In genomic region chr19:10968527-10969081, GRCh38 we compare ENCODE assay signal across 11 cellular contexts. TPM values are rescaled to one million over a fixed set of nuclear protein-coding genes. Genes with fewer than 3 reads are reported as not detected.
DNase-seq lines count a peak whose midpoint lies in the region; ATAC-seq and TF ChIP-seq lines count a peak whose summit lies in the region.
"Had no signal": no experiment of that assay in that cellular context is flagged by ENCODE, and none has a peak within 500 bp of the region (broad histone marks: within the 10 kb centered on the region; RNA-seq: fewer than 3 reads in every experiment).

No MANE protein-coding gene starts in this region.

- peaks cover 41% of the 10 kb centered on the region for H3K4me1 Mint-ChIP-seq in activated CD4-positive, alpha-beta T cell treated with anti-CD3 and anti-CD28 coated beads, Interleukin-2, amount 10 ng/mL, durations not matched to agents 7 days and 5 days

- CTCF ChIA-PET in OCI-LY7 (lab: Charles Lee; ENCODE audit: unreplicated experiment), result no interaction called here
- CTCF ChIA-PET in activated CD4-positive, alpha-beta T cell treated with anti-CD3 and anti-CD28 coated beads, Interleukin-2, amount 10 ng/mL, durations not matched to agents 7 days and 5 days (lab: Charles Lee), result interaction anchor here (0.6 to 0.7 kb wide), 2 partner anchors 237 to 1821 kb away, joined by 3 read pairs; no protein-coding TSS in a partner anchor

- H3K9me2 ChIP-seq in OCI-LY7 (ENCODE audit: insufficient read depth, low read length), result no peaks in the 10 kb centered on the region

- H4K20me1 ChIP-seq in OCI-LY7 (ENCODE audit: insufficient read depth, low read length), result no peaks in the 10 kb centered on the region

- no peak for TF ChIP-seq EP300 in upper lobe of left lung (IDR thresholded peaks at IDR 0.05)

- H3K36me3 ChIP-seq in OCI-LY7 (ENCODE audit: insufficient read depth, low read length) (peaks cover 69% of the 10 kb centered on the region), upper lobe of left lung (no peaks in the 10 kb centered on the region)

- DNase-seq in right cardiac atrium, result peak in 1 of 3 donors; percentile 18
- no peak for DNase-seq in left cardiac atrium
- DNase-seq in OCI-LY7 (ENCODE audit: low spot score), result peak; percentile 98
- peak; percentile 65 for DNase-seq in kidney tubule cell (ENCODE audit: low spot score)
- DNase-seq in upper lobe of left lung, result peak in 1 of 2 donors; percentile 51
- DNase-seq in dermis blood vessel endothelial cell, result no peak
- DNase-seq in activated gamma-delta T cell treated with Interleukin-2 at 50 U/mL for 16 hours, result no peak
- DNase-seq in activated CD4-positive, alpha-beta T cell treated with anti-CD3 and anti-CD28 coated beads, Interleukin-2, amount 10 ng/mL, durations not matched to agents 7 days and 5 days, result no peak
- DNase-seq: activated CD8-positive, alpha-beta memory T cell treated with anti-CD3 and anti-CD28 coated beads, Interleukin-2, amount 50 U/mL, for 48 hours; H7; NCI-H2107 had no signal

- H3K27ac Mint-ChIP-seq in activated CD4-positive, alpha-beta T cell treated with anti-CD3 and anti-CD28 coated beads, Interleukin-2, amount 10 ng/mL, durations not matched to agents 7 days and 5 days, result no peak overlapping the region

- no peak overlapping the region for H3K4me3 Mint-ChIP-seq in activated CD4-positive, alpha-beta T cell treated with anti-CD3 and anti-CD28 coated beads, Interleukin-2, amount 10 ng/mL, durations not matched to agents 7 days and 5 days

- no peak overlapping the region for H2AFZ ChIP-seq in OCI-LY7 (ENCODE audit: low read length)

- H3K79me2 ChIP-seq in OCI-LY7 (ENCODE audit: insufficient read depth, low read depth, low read length), result peaks cover 98% of the 10 kb centered on the region

- H3K27me3 ChIP-seq in right cardiac atrium (ENCODE audit: control insufficient read depth, insufficient read depth) (no peaks in the 10 kb centered on the region), upper lobe of left lung (no peaks in the 10 kb centered on the region)

- WGBS in right cardiac atrium, result 60% methylated on average over 9 of the region's 9 CpGs
- 50 to 62% methylated on average over 9 of the region's 9 CpGs for WGBS in upper lobe of left lung, 2 donors

- peak overlapping the region; percentile 84 for H3K4me2 ChIP-seq in OCI-LY7 (ENCODE audit: low read length)

- POLR2A ChIA-PET in OCI-LY7 (lab: Charles Lee), result interaction anchor here (0.6 to 4.2 kb wide), 4 partner anchors 11 to 81 kb away, joined by 3 to 43 read pairs (median 4); no protein-coding TSS in a partner anchor
- POLR2A ChIA-PET in activated CD4-positive, alpha-beta T cell treated with anti-CD3 and anti-CD28 coated beads, Interleukin-2, amount 10 ng/mL, durations not matched to agents 7 days and 5 days (lab: Charles Lee), result no interaction called here

- no peak for TF ChIP-seq POLR2A in upper lobe of left lung (IDR thresholded peaks at IDR 0.05)

- ATAC-seq in right cardiac atrium, result peak in 1 of 2 donors; percentile 43
- ATAC-seq in left cardiac atrium, result no peak
- peak in 1 of 2 donors; percentile 39 for ATAC-seq in upper lobe of left lung (ENCODE audit: low FRiP score in 2 of 2)

- H3K9me3 ChIP-seq in right cardiac atrium (ENCODE audit: control insufficient read depth, low read length) (no peaks in the 10 kb centered on the region), OCI-LY7 (ENCODE audit: low read length) (no peaks in the 10 kb centered on the region), upper lobe of left lung (no peaks in the 10 kb centered on the region)

- no peaks in the 10 kb centered on the region for H3K9me3 Mint-ChIP-seq in activated CD4-positive, alpha-beta T cell treated with anti-CD3 and anti-CD28 coated beads, Interleukin-2, amount 10 ng/mL, durations not matched to agents 7 days and 5 days

- H3K27ac ChIP-seq in right cardiac atrium (ENCODE audit: low read length), result peak overlapping the region; percentile 48
- H3K27ac ChIP-seq in OCI-LY7 (ENCODE audit: low read depth, low read length, poor library complexity, severe bottlenecking), result peak overlapping the region; percentile 99
- peak overlapping the region; percentile 10 to 32 (median 27) for H3K27ac ChIP-seq in upper lobe of left lung

- TF ChIP-seq CTCF in OCI-LY7 (conservative IDR thresholded peaks at IDR 0.05; ENCODE audit: low read length), result no peak
- peak in 1 of 6 experiments; percentile 12 for TF ChIP-seq CTCF in upper lobe of left lung (IDR thresholded peaks at IDR 0.05)

- H3K4me3 ChIP-seq in right cardiac atrium (ENCODE audit: low read length), result no peak overlapping the region
- H3K4me3 ChIP-seq in OCI-LY7 (ENCODE audit: low read depth, low read length, poor library complexity, severe bottlenecking), result peak overlapping the region; percentile 56
- no peak overlapping the region for H3K4me3 ChIP-seq in upper lobe of left lung

- H3K36me3 Mint-ChIP-seq in activated CD4-positive, alpha-beta T cell treated with anti-CD3 and anti-CD28 coated beads, Interleukin-2, amount 10 ng/mL, durations not matched to agents 7 days and 5 days (ENCODE audit: low read depth), result peaks cover 6% of the 10 kb centered on the region

- no TSS peak for BruUV-seq in OCI-LY7 (replicated peaks; lab: Mats Ljungman, UMichigan)

- H3K27me3 Mint-ChIP-seq in activated CD4-positive, alpha-beta T cell treated with anti-CD3 and anti-CD28 coated beads, Interleukin-2, amount 10 ng/mL, durations not matched to agents 7 days and 5 days, result no peaks in the 10 kb centered on the region

- H3K4me1 ChIP-seq in right cardiac atrium (ENCODE audit: control insufficient read depth, insufficient read depth, low read length) (peaks cover 7% of the 10 kb centered on the region), OCI-LY7 (ENCODE audit: insufficient read depth, low read length, poor library complexity, severe bottlenecking) (peaks cover 97% of the 10 kb centered on the region), upper lobe of left lung (peaks cover 6 to 31% (median 20%) of the 10 kb centered on the region in 4 donors)

- intact Hi-C loops in right cardiac atrium (cut with DNase I) (no loop called here), left cardiac atrium (cut with DNase I) (no loop called here), OCI-LY7 (cut with micrococcal nuclease; ENCODE audit: unreplicated experiment) (loop anchor here (5.0 kb wide), 1 partner anchor 376 kb away; no protein-coding TSS in a partner anchor)

RNA-seq across cellular contexts. Expression of gene SMARCA4, which starts 7.8 kb away (rescaled TPM):
- total RNA-seq in right cardiac atrium, result 10 to 100 TPM; 33.1 to 49.6 (median 45.6) TPM
- 39.7 TPM for polyA plus RNA-seq in right cardiac atrium
- 10 to 100 TPM; 43.5 to 53.6 TPM for total RNA-seq in left cardiac atrium
- total RNA-seq in OCI-LY7 (2014; rRNA removed; shearing (Covaris generic)), result 360 and 409 TPM in 2 replicates
- total RNA-seq in OCI-LY7 (2022), result 554 and 581 TPM in 2 replicates
- total RNA-seq in upper lobe of left lung, result 100 to 1,000 TPM in 3 of 6 donors, 10 to 100 TPM in 3; 82.8 to 245 (median 108) TPM
- 74.2 and 180 TPM in 2 replicates for total RNA-seq in dermis blood vessel endothelial cell
- 100 to 1,000 TPM; 111 to 115 TPM for total RNA-seq in activated CD4-positive, alpha-beta T cell treated with anti-CD3 and anti-CD28 coated beads, Interleukin-2, amount 10 ng/mL, durations not matched to agents 7 days and 5 days

RNA-seq across cellular contexts. Expression of gene TIMM29, which starts 40.0 kb away (rescaled TPM):
- total RNA-seq in right cardiac atrium, result 10 to 100 TPM; 12.2 to 14.5 (median 13.0) TPM
- 14.1 TPM for polyA plus RNA-seq in right cardiac atrium
- 10 to 100 TPM; 12.7 to 15.1 TPM for total RNA-seq in left cardiac atrium
- total RNA-seq in OCI-LY7 (2014; rRNA removed; shearing (Covaris generic)), result 24.1 and 28.3 TPM in 2 replicates
- total RNA-seq in OCI-LY7 (2022), result 26.2 and 27.3 TPM in 2 replicates
- total RNA-seq in upper lobe of left lung, result 10 to 100 TPM; 20.2 to 46.1 (median 32.7) TPM
- 38.5 and 39.0 TPM in 2 replicates for total RNA-seq in dermis blood vessel endothelial cell
- 10 to 100 TPM; 17.5 to 22.3 TPM for total RNA-seq in activated CD4-positive, alpha-beta T cell treated with anti-CD3 and anti-CD28 coated beads, Interleukin-2, amount 10 ng/mL, durations not matched to agents 7 days and 5 days

RNA-seq across cellular contexts. Expression of gene YIPF2, which starts 40.2 kb away (rescaled TPM):
- total RNA-seq in right cardiac atrium, result 10 to 100 TPM; 19.3 to 25.5 (median 24.4) TPM
- 26.5 TPM for polyA plus RNA-seq in right cardiac atrium
- 10 to 100 TPM; 26.5 to 31.8 TPM for total RNA-seq in left cardiac atrium
- total RNA-seq in OCI-LY7 (2014; rRNA removed; shearing (Covaris generic)), result 26.7 and 31.8 TPM in 2 replicates
- 27.5 and 31.5 TPM in 2 replicates for total RNA-seq in OCI-LY7 (2022)
- 10 to 100 TPM; 18.9 to 56.6 (median 49.5) TPM for total RNA-seq in upper lobe of left lung
- total RNA-seq in dermis blood vessel endothelial cell, result 67.1 and 106 TPM in 2 replicates
- 10 to 100 TPM; 19.9 to 23.3 TPM for total RNA-seq in activated CD4-positive, alpha-beta T cell treated with anti-CD3 and anti-CD28 coated beads, Interleukin-2, amount 10 ng/mL, durations not matched to agents 7 days and 5 days

Comparison
In these comparisons a context has a peak if more than half of its experiments do, and no peak if none do; other contexts are left out.
1. DNase-seq: peak in OCI-LY7 (single experiment) and kidney tubule cell (single experiment); none in left cardiac atrium (single experiment), dermis blood vessel endothelial cell (single experiment), activated gamma-delta T cell treated with Interleukin-2 at 50 U/mL for 16 hours (single experiment) and activated CD4-positive, alpha-beta T cell treated with anti-CD3 and anti-CD28 coated beads, Interleukin-2, amount 10 ng/mL, durations not matched to agents 7 days and 5 days (single experiment).
2. H3K27ac ChIP-seq: peak in every context shown above with its lines; median percentile 99 in OCI-LY7; 48 in right cardiac atrium; 27 in upper lobe of left lung.